9 cellular contexts compared by ENCODE assay signal in the genomic region with DNA sequence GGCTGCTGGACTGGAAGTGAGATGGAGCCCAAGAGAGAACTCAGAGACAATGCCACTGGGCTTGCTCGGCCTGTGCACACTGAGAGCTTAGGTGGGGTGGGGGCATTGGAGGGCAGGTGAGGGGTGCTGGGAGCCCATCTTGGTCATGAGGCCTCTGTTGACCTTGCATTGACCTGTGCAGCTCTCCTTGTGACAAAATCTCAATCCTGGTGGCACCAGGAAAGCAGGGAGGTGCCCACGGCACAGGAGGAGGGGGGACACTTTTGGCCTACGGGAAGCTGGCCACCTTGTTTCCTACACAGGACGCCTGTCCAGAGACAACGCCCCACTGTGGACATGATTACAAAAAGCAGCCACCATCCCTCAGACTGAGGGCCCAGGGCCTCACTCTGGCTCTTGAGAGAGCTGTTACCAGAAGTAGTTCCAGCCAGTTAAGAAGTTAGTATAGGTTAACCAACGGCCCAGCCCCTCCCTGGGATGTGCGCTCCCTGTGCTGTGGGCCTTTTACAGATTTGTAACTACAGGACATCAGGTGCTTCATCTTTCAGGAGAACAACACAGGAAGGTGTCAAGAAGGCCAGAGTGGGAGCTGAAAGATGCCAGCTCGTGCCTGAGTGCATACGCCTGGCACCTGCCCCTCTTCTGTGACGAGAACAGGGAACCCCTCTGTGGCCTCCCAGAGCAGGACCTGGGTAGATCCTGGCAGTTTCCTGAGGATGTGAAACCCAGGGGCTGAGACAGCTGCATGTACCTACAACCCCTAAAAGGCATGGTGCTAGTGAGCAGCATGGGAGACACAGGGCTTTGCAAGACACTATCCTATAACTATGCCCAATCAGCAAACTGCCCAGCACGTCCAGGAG. TPM values are rescaled to one million over a fixed set of nuclear protein-coding genes. Genes with fewer than 3 reads are reported as not detected.
DNase-seq lines count a peak whose midpoint lies in the region; ATAC-seq, FAIRE-seq and TF ChIP-seq lines count a peak whose summit lies in the region.
"Had no signal": no experiment of that assay in that cellular context is flagged by ENCODE, and none has a peak within 500 bp of the region (broad histone marks: within the 10 kb centered on the region; RNA-seq: fewer than 3 reads in every experiment).

No MANE protein-coding gene starts in this region.

- H3K27ac Mint-ChIP-seq in progenitor cell of endocrine pancreas, result no peak overlapping the region
- H3K27ac Mint-ChIP-seq: activated naive CD4-positive, alpha-beta T cell treated with anti-CD3 and anti-CD28 coated beads, Interleukin-2, amount 50 U/mL, for 24 hours had no signal

- H3K4me3 Mint-ChIP-seq in progenitor cell of endocrine pancreas (ENCODE audit: low read depth), result no peak overlapping the region
- H3K4me3 Mint-ChIP-seq: activated naive CD4-positive, alpha-beta T cell treated with anti-CD3 and anti-CD28 coated beads, Interleukin-2, amount 50 U/mL, for 24 hours had no signal

- no peak for TF ChIP-seq POLR2A in GM12891 (IDR thresholded peaks at IDR 0.05; ENCODE audit: low read depth, low read length)

- no peaks in the 10 kb centered on the region for H3K27me3 Mint-ChIP-seq in progenitor cell of endocrine pancreas
- H3K27me3 Mint-ChIP-seq: activated naive CD4-positive, alpha-beta T cell treated with anti-CD3 and anti-CD28 coated beads, Interleukin-2, amount 50 U/mL, for 24 hours had no signal

- no peak for TF ChIP-seq CTCF in progenitor cell of endocrine pancreas (IDR thresholded peaks at IDR 0.05; ENCODE audit: unreplicated experiment)

- DNase-seq in GM12891 (ENCODE audit: insufficient read length, low spot score) (peak; percentile 42), RPMI8226 (peak; percentile 73), NCI-H345 treated with DMSO at 0.1 percent for 48 hours (lab: John Stamatoyannopoulos, UW; ENCODE audit: unreplicated experiment) (no peak), SW480 (ENCODE audit: low spot score) (no peak), SHP77 (lab: John Stamatoyannopoulos, UW) (no peak), progenitor cell of endocrine pancreas (ENCODE audit: low spot score, unreplicated experiment) (no peak)

- H3K4me1 Mint-ChIP-seq in progenitor cell of endocrine pancreas (ENCODE audit: low read depth), result peaks cover 36% of the 10 kb centered on the region
- H3K4me1 Mint-ChIP-seq: activated naive CD4-positive, alpha-beta T cell treated with anti-CD3 and anti-CD28 coated beads, Interleukin-2, amount 50 U/mL, for 24 hours had no signal

- ATAC-seq in GM19372 (IDR thresholded peaks at IDR 0.05; ENCODE audit: low read depth, unreplicated experiment) (peak; percentile 29), HG02981 (IDR thresholded peaks at IDR 0.05; ENCODE audit: unreplicated experiment) (peak; percentile 55)

- H3K36me3 Mint-ChIP-seq in progenitor cell of endocrine pancreas (ENCODE audit: insufficient read depth), result no peaks in the 10 kb centered on the region
- H3K36me3 Mint-ChIP-seq: activated naive CD4-positive, alpha-beta T cell treated with anti-CD3 and anti-CD28 coated beads, Interleukin-2, amount 50 U/mL, for 24 hours had no signal

- no peak for FAIRE-seq in GM12891 (lab: Jason Lieb, UNC)

- H3K9me3 Mint-ChIP-seq in progenitor cell of endocrine pancreas (ENCODE audit: low read depth), result no peaks in the 10 kb centered on the region
- H3K9me3 Mint-ChIP-seq: activated naive CD4-positive, alpha-beta T cell treated with anti-CD3 and anti-CD28 coated beads, Interleukin-2, amount 50 U/mL, for 24 hours had no signal

TF ChIP-seq in GM12891, 5 proteins besides CTCF, POLR2A, EP300 and RAD21:
- TF ChIP-seq PAX5 (IDR thresholded peaks at IDR 0.05; ENCODE audit: insufficient read depth, low read length, severe bottlenecking) (no peak), POLR2AphosphoS5 (IDR thresholded peaks at IDR 0.05; ENCODE audit: low read depth, low read length) (no peak), SPI1 (IDR thresholded peaks at IDR 0.05; ENCODE audit: low read depth, low read length) (peak; percentile 91), TAF1 (IDR thresholded peaks at IDR 0.05; ENCODE audit: low read depth, low read length) (no peak), POU2F2 (IDR thresholded peaks at IDR 0.05; ENCODE audit: low read depth, low read length) (0 out of 2 replicates have a peak, but pooled peaks have one; percentile 24)

RNA-seq across cellular contexts. Expression of a gene that starts 10.3 kb away (rescaled TPM):
- polyA plus RNA-seq in GM12891 (2012; ENCODE audit: low read depth, missing spikeins), result 0.03 TPM
- total RNA-seq in progenitor cell of endocrine pancreas, result 0.67 and 0.89 TPM in 2 replicates

RNA-seq across cellular contexts. Expression of a gene that starts 41.5 kb away (rescaled TPM):
- 12.8 TPM for polyA plus RNA-seq in GM12891 (2012; ENCODE audit: low read depth, missing spikeins)
- 45.1 and 50.0 TPM in 2 replicates for total RNA-seq in progenitor cell of endocrine pancreas

Comparison
In these comparisons a context has a peak if more than half of its experiments do, and no peak if none do; other contexts are left out.
1. DNase-seq: peak in GM12891 (single experiment) and RPMI8226 (single experiment); none in NCI-H345 treated with DMSO at 0.1 percent for 48 hours (single experiment), SW480 (single experiment), SHP77 (0 of 2) and progenitor cell of endocrine pancreas (single experiment).